In the genomic region with DNA sequence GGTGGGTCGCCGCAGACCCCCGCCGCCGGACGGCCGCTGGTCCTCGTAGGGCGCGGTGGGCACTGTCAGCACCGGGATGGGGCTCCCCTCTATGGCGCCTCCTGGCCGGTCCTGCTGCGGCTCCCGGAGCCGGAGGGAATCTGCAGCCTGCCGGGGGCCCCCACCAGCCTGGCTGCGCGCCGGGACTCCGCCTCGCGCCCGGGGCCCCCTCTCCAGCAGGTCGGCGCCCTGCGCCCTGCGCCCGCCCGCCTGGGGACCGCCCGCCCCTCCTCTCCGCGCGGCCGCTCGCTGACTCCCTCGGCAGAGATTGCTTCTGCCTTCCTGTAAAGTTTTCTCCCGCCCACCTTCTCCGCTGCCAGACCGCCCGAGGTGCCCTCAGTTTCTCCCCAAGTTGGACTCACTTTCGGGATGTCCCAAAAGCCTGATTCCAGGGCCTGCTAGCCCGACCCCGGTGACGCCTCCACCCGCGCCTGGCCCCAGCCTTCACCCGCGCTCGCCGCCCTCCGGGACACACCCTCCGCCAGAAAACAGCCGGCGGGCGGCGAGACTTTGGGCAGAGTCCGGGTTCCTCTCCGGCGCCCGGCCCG, we compare ENCODE assay signal across 8 cellular contexts. TPM values are rescaled to one million over a fixed set of nuclear protein-coding genes. Genes with fewer than 3 reads are reported as not detected.
DNase-seq lines count a peak whose midpoint lies in the region; TF ChIP-seq lines count a peak whose summit lies in the region.
"Not testable (repeated sequence)": the region's sequence is repeated elsewhere in the genome, so short reads cannot be mapped to it uniquely, and the experiment has no call there.

No MANE protein-coding gene starts in this region.

- H3K27ac ChIP-seq in HUES6 (ENCODE audit: low read depth, low read length); parathyroid adenoma: not testable (repeated sequence)
- H3K27ac ChIP-seq in vagina, result peak overlapping the region; percentile 40

- H3K9ac ChIP-seq in HUES6 (ENCODE audit: low read length); parathyroid adenoma: not testable (repeated sequence)

- H2AFZ ChIP-seq in parathyroid adenoma, result peak overlapping the region; percentile 69

- not testable (repeated sequence) for H3K79me2 ChIP-seq in parathyroid adenoma

- DNase-seq in GM13977 (ENCODE audit: low spot score) (peak; percentile 5), HCEC 1CT (peak; percentile 45), ecto neural progenitor cell (ENCODE audit: low spot score) (peak; percentile 56), iPS-NIHi11 (ENCODE audit: low spot score) (peak; percentile 14)
- peak; percentile 70 for DNase-seq in activated CD8-positive, alpha-beta memory T cell treated with anti-CD3 and anti-CD28 coated beads for 24 hours
- DNase-seq in vagina (ENCODE audit: extremely low spot score in 2 of 2), result not testable (repeated sequence)

- intact Hi-C loops in vagina (cut with DNase I), result not testable (repeated sequence)

- H3K4me2 ChIP-seq in parathyroid adenoma (ENCODE audit: low read length), result peak overlapping the region; percentile 82

- H3K4me3 ChIP-seq in HUES6 (ENCODE audit: low read depth, low read length) (peak overlapping the region; percentile 70), parathyroid adenoma (ENCODE audit: low read depth, low read length) (peak overlapping the region; percentile 47), vagina (peak overlapping the region; percentile 53 to 56)

- not testable (repeated sequence) for TF ChIP-seq CTCF in GM13977 (IDR thresholded peaks at IDR 0.05; ENCODE audit: extremely low read depth, insufficient read depth, missing control alignments); parathyroid adenoma (IDR thresholded peaks at IDR 0.05); vagina (IDR thresholded peaks at IDR 0.05)

- in situ Hi-C loops in GM13977 (cut with MboI; ENCODE audit: low pct_unique_long_range_greater_than_20kb, low sequenced_read_pairs, unreplicated experiment), result not testable (repeated sequence)

- not testable (repeated sequence) for TF ChIP-seq POLR2A in vagina (IDR thresholded peaks at IDR 0.05)

- peaks cover 61% of the 10 kb centered on the region for H3K27me3 ChIP-seq in HUES6 (ENCODE audit: control insufficient read depth, insufficient read depth, low read length)
- not testable (repeated sequence) for H3K27me3 ChIP-seq in parathyroid adenoma (ENCODE audit: control insufficient read depth, insufficient read depth, low read length); vagina

- not testable (repeated sequence) for H3K9me3 ChIP-seq in HUES6 (ENCODE audit: control insufficient read depth, insufficient read depth, low read depth, low read length); parathyroid adenoma (ENCODE audit: control insufficient read depth, low read length); vagina

- not testable (repeated sequence) for H3K4me1 ChIP-seq in HUES6 (ENCODE audit: control insufficient read depth, insufficient read depth, low read length); parathyroid adenoma; vagina

- not testable (repeated sequence) for H3K36me3 ChIP-seq in HUES6 (ENCODE audit: control insufficient read depth, insufficient read depth, low read length); parathyroid adenoma (ENCODE audit: control insufficient read depth, insufficient read depth, low read length); vagina

RNA-seq across cellular contexts. Expression of gene FOXD4L6, which starts 54.0 kb away (rescaled TPM):
- total RNA-seq in vagina, result not detected
